In genomic region chr1:113929750-113930498, GRCh38 we compare ENCODE assay signal across 8 cellular contexts. TPM values are rescaled to one million over a fixed set of nuclear protein-coding genes. Genes with fewer than 3 reads are reported as not detected.
A peak's percentile ranks its signal among the peaks of the same experiment; 100 is the strongest.
DNase-seq lines count a peak whose midpoint lies in the region; ATAC-seq and TF ChIP-seq lines count a peak whose summit lies in the region.

No MANE protein-coding gene starts in this region.

- H3K9ac ChIP-seq in SU-DHL-6 (ENCODE audit: low read length) = peak overlapping the region; percentile 68

- peak overlapping the region; percentile 56 for H3K27ac ChIP-seq in SU-DHL-6 (ENCODE audit: low read depth, low read length)
- peak overlapping the region; percentile 70 for H3K27ac ChIP-seq in adipose tissue (ENCODE audit: low read depth, low read length)
- H3K27ac ChIP-seq in right cardiac atrium (ENCODE audit: low read length) = peak overlapping the region; percentile 77

- no peaks in the 10 kb centered on the region for H3K9me2 ChIP-seq in SU-DHL-6 (replicated peaks; ENCODE audit: insufficient read depth, low read length)

- H4K20me1 ChIP-seq in SU-DHL-6 (ENCODE audit: low read depth, low read length) = peaks cover 4% of the 10 kb centered on the region; the same call in 1 of the 2 replicates

- H2AFZ ChIP-seq in SU-DHL-6 (ENCODE audit: low read depth, low read length, severe bottlenecking) = peak overlapping the region; percentile 25

- H3K4me1 ChIP-seq in right cardiac atrium (ENCODE audit: control insufficient read depth, insufficient read depth, low read length) = peaks cover 3% of the 10 kb centered on the region

- H3K4me3 ChIP-seq in SU-DHL-6 (ENCODE audit: insufficient read depth, low read length, poor library complexity, severe bottlenecking) = peak overlapping the region; percentile 81
- peak overlapping the region; percentile 76 for H3K4me3 ChIP-seq in right cardiac atrium (ENCODE audit: low read length)

- TF ChIP-seq CTCF in SU-DHL-6 (IDR thresholded peaks at IDR 0.05; ENCODE audit: insufficient read depth, low read length, poor library complexity, severe bottlenecking) = no peak

- H3K9me3 ChIP-seq in SU-DHL-6 (ENCODE audit: insufficient read depth, low read length) = no peaks in the 10 kb centered on the region
- no peaks in the 10 kb centered on the region for H3K9me3 ChIP-seq in right cardiac atrium (ENCODE audit: control insufficient read depth, low read length)

- H3K27me3 ChIP-seq in SU-DHL-6 (ENCODE audit: low read length) (no peaks in the 10 kb centered on the region), right cardiac atrium (ENCODE audit: control insufficient read depth, insufficient read depth) (no peaks in the 10 kb centered on the region)

- intact Hi-C loops in right cardiac atrium (cut with DNase I) (loop anchor here in 2 of 4 donors (2.0 kb wide), 1 partner anchor 25 kb away; the partner anchor contains the start of genes AP4B1 (in 2 of the 2) and DCLRE1B (in 2 of the 2)), sciatic nerve (cut with DNase I) (no loop called here)

- ATAC-seq in GM18909 (IDR thresholded peaks at IDR 0.05; ENCODE audit: poor library complexity, unreplicated experiment) (peak; percentile 38), HG03159 (IDR thresholded peaks at IDR 0.05; ENCODE audit: unreplicated experiment) (peak; percentile 27), right cardiac atrium (peak; percentile 47 to 57), sciatic nerve (peak; percentile 48)

- H3F3A ChIP-seq in SU-DHL-6 (ENCODE audit: insufficient read depth) = peaks cover 7% of the 10 kb centered on the region; the same call in 1 of the 2 replicates

- 0% methylated on average over 46 to 62 of the region's 64 CpGs for WGBS in adipose tissue, 3 donors
- under 1% methylated on average over 64 of the region's 64 CpGs for WGBS in right cardiac atrium

- H3K36me3 ChIP-seq in SU-DHL-6 (ENCODE audit: low read length) = no peaks in the 10 kb centered on the region

- peak; percentile 41 for DNase-seq in Ammon's horn (ENCODE audit: low spot score)
- DNase-seq in right cardiac atrium = peak; percentile 53 to 81 (median 76)
- DNase-seq in sciatic nerve (ENCODE audit: low spot score) = peak; percentile 66
- no peak for DNase-seq in SHP77 (lab: John Stamatoyannopoulos, UW)

- H3K4me2 ChIP-seq in SU-DHL-6 (ENCODE audit: low read depth, low read length, poor library complexity, severe bottlenecking) = peak overlapping the region; percentile 62

- H3K79me2 ChIP-seq in SU-DHL-6 (ENCODE audit: insufficient read depth, low read length) = peaks cover 52% of the 10 kb centered on the region

RNA-seq across cellular contexts. Expression of gene HIPK1, which starts 0.8 kb away (rescaled TPM):
- 10 to 100 TPM in 2 of 3 donors, 1 to 10 TPM in 1; 8.4 to 24.7 (median 15.7) TPM for polyA plus RNA-seq in adipose tissue
- 10 to 100 TPM; 56.1 to 98.7 (median 62.8) TPM for total RNA-seq in right cardiac atrium
- polyA plus RNA-seq in right cardiac atrium = 14.4 TPM
- total RNA-seq in sciatic nerve = 91.2 TPM

RNA-seq across cellular contexts. Expression of gene DCLRE1B, which starts 24.8 kb away (rescaled TPM):
- 1 to 10 TPM; 1.2 to 2.6 (median 1.7) TPM for polyA plus RNA-seq in adipose tissue
- total RNA-seq in right cardiac atrium = 1 to 10 TPM; 2.3 to 3.4 (median 2.6) TPM
- polyA plus RNA-seq in right cardiac atrium = 0.97 TPM
- 5.3 TPM for total RNA-seq in sciatic nerve

RNA-seq across cellular contexts. Expression of gene AP4B1, which starts 25.3 kb away (rescaled TPM):
- polyA plus RNA-seq in adipose tissue = 10 to 100 TPM in 2 of 3 donors, 1 to 10 TPM in 1; 7.2 to 10.6 (median 10.2) TPM
- total RNA-seq in right cardiac atrium = 10 to 100 TPM; 11.0 to 16.7 (median 15.8) TPM
- polyA plus RNA-seq in right cardiac atrium = 8.9 TPM
- total RNA-seq in sciatic nerve = 21.2 TPM

RNA-seq across cellular contexts. Expression of gene BCL2L15, which starts 42.5 kb away (rescaled TPM):
- 10 to 100 TPM in 1 of 3 donors, 1 to 10 TPM in 1, under 1 TPM in 1; 0.11 to 14.3 (median 1.2) TPM for polyA plus RNA-seq in adipose tissue
- total RNA-seq in right cardiac atrium = under 1 TPM; 0.15 to 0.89 (median 0.36) TPM
- polyA plus RNA-seq in right cardiac atrium = 0.09 TPM
- 0.85 TPM for total RNA-seq in sciatic nerve

RNA-seq across cellular contexts. Expression of gene OLFML3, which starts 49.4 kb away (rescaled TPM):
- 100 to 1,000 TPM in 1 of 3 donors, 10 to 100 TPM in 2; 15.7 to 139 (median 59.0) TPM for polyA plus RNA-seq in adipose tissue
- 10 to 100 TPM; 25.8 to 33.9 (median 31.6) TPM for total RNA-seq in right cardiac atrium
- 27.5 TPM for polyA plus RNA-seq in right cardiac atrium
- total RNA-seq in sciatic nerve = 46.0 TPM

Comparison
In these comparisons a context has a peak if more than half of its experiments do, and no peak if none do; other contexts are left out.
1. DNase-seq: peak in Ammon's horn (single experiment), right cardiac atrium (3 of 3) and sciatic nerve (single experiment); none in SHP77 (0 of 2).
2. Peak in every context shown above with its lines, with median percentiles within 50 percentile points of each other: ATAC-seq and H3K27ac ChIP-seq.